In genomic region chr2:168831662-168832061, GRCh38 we compare ENCODE assay signal across 8 cellular contexts. TPM values are rescaled to one million over a fixed set of nuclear protein-coding genes. Genes with fewer than 3 reads are reported as not detected.
"Had no signal": no experiment of that assay in that cellular context is flagged by ENCODE, and none has a peak within 500 bp of the region (broad histone marks: within the 10 kb centered on the region; RNA-seq: fewer than 3 reads in every experiment).

No MANE protein-coding gene starts in this region.

- DNase-seq: IMR-90, KBM-7, KG1 had no signal

- FAIRE-seq: HTR-8/SVneo had no signal

- H3K27ac ChIP-seq: HL-60, KMS-11 had no signal

- H3K4me2 ChIP-seq: KMS-11 had no signal

- H3K9ac ChIP-seq: KMS-11 had no signal

RNA-seq across cellular contexts. Expression of gene NOSTRIN, which starts 29.2 kb away (rescaled TPM):
- total RNA-seq: HT1080 had no signal
- polyA plus RNA-seq: IgD-negative memory B cell had no signal

RNA-seq across cellular contexts. Expression of gene SPC25, which starts 58.6 kb away (rescaled TPM):
- polyA plus RNA-seq: IgD-negative memory B cell had no signal
